Comparison of ENCODE assay signal across 8 cellular contexts in genomic region chr19:15431396-15432017, GRCh38. TPM values are rescaled to one million over a fixed set of nuclear protein-coding genes. Genes with fewer than 3 reads are reported as not detected.
DNase-seq lines count a peak whose midpoint lies in the region; ATAC-seq, FAIRE-seq and TF ChIP-seq lines count a peak whose summit lies in the region.

No MANE protein-coding gene starts in this region.

- H3K27me3 ChIP-seq in sigmoid colon, result no peaks in the 10 kb centered on the region

- peaks cover 6% of the 10 kb centered on the region for H3K36me3 Mint-ChIP-seq in T-cell

- DNase-seq in GM18507 (ENCODE audit: extremely low spot score, insufficient read length, low read depth), result no peak
- no peak for DNase-seq in T-cell
- no peak for DNase-seq in foreskin fibroblast
- no peak for DNase-seq in sigmoid colon
- DNase-seq in AG20443 (ENCODE audit: low spot score), result no peak

- CTCF ChIA-PET in T-cell (lab: Charles Lee), result interaction anchor here in 1 of 2 donors (3.6 kb wide), 1 partner anchor 12 kb away, joined by 15 read pairs; the partner anchor contains the start of gene AKAP8L

- peak overlapping the region; percentile 42 to 76 (median 74) for H3K27ac ChIP-seq in sigmoid colon

- peaks cover 27 to 34% (median 31%) of the 10 kb centered on the region in 3 donors for H3K4me1 Mint-ChIP-seq in T-cell

- H3K4me3 ChIP-seq in foreskin fibroblast (ENCODE audit: low read depth in 1 of 2, low read length in 2 of 2) (peak overlapping the region; percentile 59 to 77), sigmoid colon (peak overlapping the region; percentile 79 to 99 (median 92))

- peaks cover 0 to 46% (median 35%) of the 10 kb centered on the region in 4 donors for H3K4me1 ChIP-seq in sigmoid colon

- POLR2A ChIA-PET in T-cell (lab: Charles Lee), result no interaction called here

- TF ChIP-seq EP300 in sigmoid colon (IDR thresholded peaks at IDR 0.05), result no peak

- peak; percentile 47 for FAIRE-seq in GM18507 (lab: Jason Lieb, UNC)

- peak overlapping the region; percentile 89 to 92 for H3K27ac Mint-ChIP-seq in T-cell

- peaks cover 10 to 38% (median 16%) of the 10 kb centered on the region in 4 donors for H3K36me3 ChIP-seq in sigmoid colon

- 22 to 24% methylated on average over 7 of the region's 7 CpGs for WGBS in sigmoid colon, 2 donors

- H3K4me3 Mint-ChIP-seq in T-cell, result peak overlapping the region; percentile 93 to 96 (median 95)

- intact Hi-C loops in sigmoid colon (cut with DNase I), result loop anchor here (1.0 to 5.0 kb wide), 4 partner anchors 12 to 164 kb away; partner anchors contain the start of genes AKAP8 and WIZ

- no peak for TF ChIP-seq CTCF in foreskin fibroblast (IDR thresholded peaks at IDR 0.05; ENCODE audit: low read depth, low read length)
- TF ChIP-seq CTCF in sigmoid colon (IDR thresholded peaks at IDR 0.05), result no peak

- H3K9me3 Mint-ChIP-seq in T-cell, result no peaks in the 10 kb centered on the region

- no peaks in the 10 kb centered on the region for H3K27me3 Mint-ChIP-seq in T-cell

- H3K9me3 ChIP-seq in sigmoid colon, result no peaks in the 10 kb centered on the region

- TF ChIP-seq POLR2A in sigmoid colon (IDR thresholded peaks at IDR 0.05), result no peak

- ATAC-seq in T-cell (replicated peaks in 1 of 4), result no peak
- no peak for ATAC-seq in GM18861 (IDR thresholded peaks at IDR 0.05; ENCODE audit: unreplicated experiment)
- ATAC-seq in HG03108 (IDR thresholded peaks at IDR 0.05; ENCODE audit: unreplicated experiment), result no peak
- ATAC-seq in HG03378 (IDR thresholded peaks at IDR 0.05; ENCODE audit: unreplicated experiment), result no peak

RNA-seq across cellular contexts. Expression of gene AKAP8L, which starts 12.7 kb away (rescaled TPM):
- 100 to 1,000 TPM; 134 to 198 (median 184) TPM for total RNA-seq in T-cell
- 100 to 1,000 TPM in 2 of 4 donors, 10 to 100 TPM in 2; 90.5 to 145 (median 101) TPM for total RNA-seq in sigmoid colon
- 10 to 100 TPM; 15.0 to 67.5 (median 22.8) TPM for polyA plus RNA-seq in sigmoid colon

RNA-seq across cellular contexts. Expression of gene WIZ, which starts 18.2 kb away (rescaled TPM):
- total RNA-seq in T-cell (10 to 100 TPM; 19.7 to 39.1 (median 34.6) TPM), sigmoid colon (10 to 100 TPM; 16.3 to 49.6 (median 28.4) TPM)
- 10 to 100 TPM in 1 of 3 donors, 1 to 10 TPM in 2; 7.8 to 18.3 (median 9.2) TPM for polyA plus RNA-seq in sigmoid colon

RNA-seq across cellular contexts. Expression of gene RASAL3, which starts 32.8 kb away (rescaled TPM):
- 100 to 1,000 TPM; 166 to 296 (median 284) TPM for total RNA-seq in T-cell
- total RNA-seq in sigmoid colon, result 1 to 10 TPM; 1.1 to 2.0 (median 1.5) TPM
- 10 to 100 TPM in 1 of 3 donors, 1 to 10 TPM in 1, under 1 TPM in 1; 0.60 to 20.3 (median 1.6) TPM for polyA plus RNA-seq in sigmoid colon

RNA-seq across cellular contexts. Expression of gene PGLYRP2, which starts 47.8 kb away (rescaled TPM):
- total RNA-seq in T-cell (1 to 10 TPM in 1 of 5 donors, under 1 TPM in 4; 0.13 to 1.3 (median 0.72) TPM), sigmoid colon (not detected)
- under 1 TPM in 1 of 3 donors, not detected in 2; 0.60 TPM for polyA plus RNA-seq in sigmoid colon

RNA-seq across cellular contexts. Expression of gene AKAP8, which starts 51.9 kb away (rescaled TPM):
- 10 to 100 TPM; 75.8 to 90.3 (median 86.7) TPM for total RNA-seq in T-cell
- total RNA-seq in sigmoid colon, result 10 to 100 TPM; 15.0 to 43.8 (median 21.4) TPM
- 10 to 100 TPM; 11.4 to 19.8 (median 11.6) TPM for polyA plus RNA-seq in sigmoid colon

Comparison
In these comparisons a context has a peak if more than half of its experiments do, and no peak if none do; other contexts are left out.
1. RNA of gene RASAL3, which starts 32.8 kb away (total RNA-seq): 166 to 296 TPM in T-cell; 1.1 to 2.0 TPM in sigmoid colon; every median in the first group is over 10 times any median in the second.